In genomic region chr5:60332244-60333018, GRCh38 we compare ENCODE assay signal across 1 cellular context.
TF ChIP-seq lines count a peak whose summit lies in the region.

No MANE protein-coding gene starts in this region.

TF ChIP-seq in GM12878, 131 proteins besides CTCF, POLR2A, EP300 and RAD21 (continued from another document):
- TF ChIP-seq PBX3 (IDR thresholded peaks at IDR 0.05; ENCODE audit: insufficient replicate concordance, low read depth, low read length), result no peak
- TF ChIP-seq ATF2 (IDR thresholded peaks at IDR 0.05; ENCODE audit: low read length), result peak; percentile 59
- no peak for TF ChIP-seq ETV6 (conservative IDR thresholded peaks at IDR 0.05 in 1 of 2, IDR thresholded peaks at IDR 0.05 in 1 of 2; ENCODE audit: borderline replicate concordance in 1 of 2, low read depth in 1 of 2)
- no peak for TF ChIP-seq POLR2AphosphoS2 (IDR thresholded peaks at IDR 0.05; ENCODE audit: low read depth, low read length)
- no peak for TF ChIP-seq CHD4 (IDR thresholded peaks at IDR 0.05)
- TF ChIP-seq SMARCA5 (IDR thresholded peaks at IDR 0.05), result no peak
- TF ChIP-seq NFIC (IDR thresholded peaks at IDR 0.05; ENCODE audit: low read depth, low read length), result peak; percentile 56; the same call in 1 of the 2 replicates
- no peak for TF ChIP-seq MAX (IDR thresholded peaks at IDR 0.05; ENCODE audit: low read depth, low read length)
- no peak for TF ChIP-seq WRNIP1 (IDR thresholded peaks at IDR 0.05; ENCODE audit: borderline replicate concordance, low read depth, low read length)
- no peak for TF ChIP-seq FOS (IDR thresholded peaks at IDR 0.05; ENCODE audit: borderline replicate concordance, extremely low read depth, insufficient read length)
- TF ChIP-seq MLLT1 (IDR thresholded peaks at IDR 0.05), result no peak
- TF ChIP-seq RELB (IDR thresholded peaks at IDR 0.05; ENCODE audit: low read depth), result no peak
- TF ChIP-seq NR2C1 (IDR thresholded peaks at IDR 0.05), result no peak
- TF ChIP-seq SRF (IDR thresholded peaks at IDR 0.05; ENCODE audit: low read depth in 2 of 2, low read length in 2 of 2), result no peak
- TF ChIP-seq ZNF24 (IDR thresholded peaks at IDR 0.05), result no peak
- no peak for TF ChIP-seq USF2 (IDR thresholded peaks at IDR 0.05; ENCODE audit: borderline replicate concordance, low read depth, low read length)
- TF ChIP-seq EED (IDR thresholded peaks at IDR 0.05; ENCODE audit: low read depth), result no peak
TF ChIP-seq in GM12878: peak in this region for 5.
